In genomic region chr20:35854697-35855434, GRCh38 we compare ENCODE assay signal across 20 cellular contexts.
DNase-seq lines count a peak whose midpoint lies in the region; ATAC-seq and TF ChIP-seq lines count a peak whose summit lies in the region.
"Had no signal": no experiment of that assay in that cellular context is flagged by ENCODE, and none has a peak within 500 bp of the region (broad histone marks: within the 10 kb centered on the region; RNA-seq: fewer than 3 reads in every experiment).

No MANE protein-coding gene starts in this region.

- no peaks in the 10 kb centered on the region for H3K9me3 Mint-ChIP-seq in activated naive CD4-positive, alpha-beta T cell treated with anti-CD3 and anti-CD28 coated beads, Interleukin-2, amount 50 U/mL, for 24 hours
- no peaks in the 10 kb centered on the region for H3K9me3 Mint-ChIP-seq in activated naive CD4-positive, alpha-beta T cell treated with anti-CD3 and anti-CD28 coated beads, Interleukin-2, amount 50 U/mL, for 72 hours
- H3K9me3 Mint-ChIP-seq in immature natural killer cell = no peaks in the 10 kb centered on the region
- H3K9me3 Mint-ChIP-seq: activated CD8-positive, alpha-beta T cell treated with anti-CD3 and anti-CD28 coated beads for 36 hours had no signal

- H3K4me1 ChIP-seq in RWPE2 (ENCODE audit: insufficient read depth, poor library complexity, severe bottlenecking) = peaks cover 17% of the 10 kb centered on the region

- H3K4me3 ChIP-seq in RWPE2 (ENCODE audit: severe bottlenecking) = no peak overlapping the region
- H3K4me3 ChIP-seq: PC-9, stomach had no signal

- H3K4me3 Mint-ChIP-seq in activated naive CD4-positive, alpha-beta T cell treated with anti-CD3 and anti-CD28 coated beads, Interleukin-2, amount 50 U/mL, for 24 hours = no peak overlapping the region
- H3K4me3 Mint-ChIP-seq in immature natural killer cell = no peak overlapping the region
- H3K4me3 Mint-ChIP-seq: activated CD8-positive, alpha-beta T cell treated with anti-CD3 and anti-CD28 coated beads for 36 hours had no signal

- H3K36me3 ChIP-seq in RWPE2 (ENCODE audit: low read depth) = peaks cover 24% of the 10 kb centered on the region

- peaks cover 13% of the 10 kb centered on the region for H3K36me3 Mint-ChIP-seq in activated naive CD4-positive, alpha-beta T cell treated with anti-CD3 and anti-CD28 coated beads, Interleukin-2, amount 50 U/mL, for 24 hours
- H3K36me3 Mint-ChIP-seq in activated naive CD4-positive, alpha-beta T cell treated with anti-CD3 and anti-CD28 coated beads, Interleukin-2, amount 50 U/mL, for 72 hours = peaks cover 5 to 11% of the 10 kb centered on the region in 2 donors
- peaks cover under 1 to 17% (median 10%) of the 10 kb centered on the region in 3 donors for H3K36me3 Mint-ChIP-seq in immature natural killer cell

- no peak for TF ChIP-seq CTCF in RWPE2 (IDR thresholded peaks at IDR 0.05; ENCODE audit: poor library complexity, severe bottlenecking)

- no peaks in the 10 kb centered on the region for H3K27me3 ChIP-seq in RWPE2 (ENCODE audit: insufficient read depth, poor library complexity, severe bottlenecking)
- H3K27me3 ChIP-seq: stomach had no signal

- H3K27ac ChIP-seq in RWPE2 (ENCODE audit: poor library complexity, severe bottlenecking) = peak overlapping the region; percentile 34
- H3K27ac ChIP-seq: PC-9, stomach had no signal

- DNase-seq in activated naive CD4-positive, alpha-beta T cell treated with anti-CD3 and anti-CD28 coated beads, Interleukin-2, amount 50 U/mL, for 72 hours (ENCODE audit: low spot score in 2 of 2) = no peak
- no peak for DNase-seq in RWPE2 (ENCODE audit: low spot score)
- DNase-seq in immature natural killer cell = no peak
- DNase-seq in SW480 (ENCODE audit: low spot score) = no peak
- DNase-seq: ACHN; activated CD8-positive, alpha-beta T cell treated with anti-CD3 and anti-CD28 coated beads for 36 hours; amygdala; glutamatergic neuron; MM.1S; NCI-H2029 treated with DMSO at 0.1 percent for 48 hours; NCI-H526; PC-9; retina; stimulated activated CD4-positive, alpha-beta T cell treated with anti-CD3 and anti-CD28 coated beads, Interleukin-15, amount 100 ng/mL, for 24 hours; stomach had no signal

- H3K27ac Mint-ChIP-seq in activated naive CD4-positive, alpha-beta T cell treated with anti-CD3 and anti-CD28 coated beads, Interleukin-2, amount 50 U/mL, for 24 hours = peak overlapping the region; percentile 76
- H3K27ac Mint-ChIP-seq in activated naive CD4-positive, alpha-beta T cell treated with anti-CD3 and anti-CD28 coated beads, Interleukin-2, amount 50 U/mL, for 72 hours = no peak overlapping the region
- peak overlapping the region in 4 of 6 donors; percentile 10 to 49 (median 19) for H3K27ac Mint-ChIP-seq in immature natural killer cell
- H3K27ac Mint-ChIP-seq: activated CD8-positive, alpha-beta T cell treated with anti-CD3 and anti-CD28 coated beads for 36 hours had no signal

- H3K4me1 Mint-ChIP-seq in activated naive CD4-positive, alpha-beta T cell treated with anti-CD3 and anti-CD28 coated beads, Interleukin-2, amount 50 U/mL, for 24 hours = peaks cover 37% of the 10 kb centered on the region
- H3K4me1 Mint-ChIP-seq in immature natural killer cell = peaks cover 16 to 51% of the 10 kb centered on the region in 2 donors

- no peaks in the 10 kb centered on the region for H3K27me3 Mint-ChIP-seq in activated naive CD4-positive, alpha-beta T cell treated with anti-CD3 and anti-CD28 coated beads, Interleukin-2, amount 50 U/mL, for 24 hours
- H3K27me3 Mint-ChIP-seq in immature natural killer cell (ENCODE audit: low read depth in 3 of 3) = no peaks in the 10 kb centered on the region
- H3K27me3 Mint-ChIP-seq: activated CD8-positive, alpha-beta T cell treated with anti-CD3 and anti-CD28 coated beads for 36 hours had no signal

- H3K9me3 ChIP-seq in RWPE2 (ENCODE audit: severe bottlenecking) = no peaks in the 10 kb centered on the region
- H3K9me3 ChIP-seq: stomach had no signal

- ATAC-seq in activated naive CD4-positive, alpha-beta T cell treated with anti-CD3 and anti-CD28 coated beads, Interleukin-2, amount 50 U/mL, for 72 hours = no peak
- ATAC-seq in RWPE2 (ENCODE audit: low read depth) (peak; percentile 69), GM19351 (IDR thresholded peaks at IDR 0.05; ENCODE audit: unreplicated experiment) (no peak), GM18870 (IDR thresholded peaks at IDR 0.05; ENCODE audit: unreplicated experiment) (no peak), GM21528 (IDR thresholded peaks at IDR 0.05; ENCODE audit: low FRiP score, unreplicated experiment) (no peak)
- ATAC-seq: activated CD8-positive, alpha-beta T cell treated with anti-CD3 and anti-CD28 coated beads for 36 hours; SK-N-SH treated with all-trans-retinoic acid at 6 μM for 48 hours had no signal

Comparison
In these comparisons a context has a peak if more than half of its experiments do, and no peak if none do; other contexts are left out.
1. H3K27ac Mint-ChIP-seq: peak in activated naive CD4-positive, alpha-beta T cell treated with anti-CD3 and anti-CD28 coated beads, Interleukin-2, amount 50 U/mL, for 24 hours (single experiment) and immature natural killer cell (4 of 6); none in activated naive CD4-positive, alpha-beta T cell treated with anti-CD3 and anti-CD28 coated beads, Interleukin-2, amount 50 U/mL, for 72 hours (0 of 2).